23 cellular contexts compared by ENCODE assay signal in the genomic region with DNA sequence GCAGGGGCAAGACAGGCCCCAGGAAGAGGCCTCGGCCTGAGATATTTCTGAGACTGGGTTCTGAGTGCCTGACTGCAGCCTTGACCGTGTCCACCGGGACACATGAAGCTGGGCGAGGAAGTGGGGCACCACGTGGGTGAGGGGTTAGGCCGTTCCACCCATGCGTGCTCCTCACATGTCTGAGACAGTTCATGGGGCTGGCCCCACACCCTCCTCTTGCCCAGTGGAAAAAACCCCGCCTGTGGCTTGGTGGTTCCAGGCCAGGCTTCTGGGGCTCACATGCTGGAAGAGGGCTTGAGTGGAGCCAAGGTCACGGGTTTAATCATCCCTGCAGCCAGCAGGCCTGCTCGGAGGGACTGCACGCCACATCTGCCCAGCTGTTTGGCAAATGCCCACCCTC. TPM values are rescaled to one million over a fixed set of nuclear protein-coding genes. Genes with fewer than 3 reads are reported as not detected.
"Had no signal": no experiment of that assay in that cellular context is flagged by ENCODE, and none has a peak within 500 bp of the region (broad histone marks: within the 10 kb centered on the region; RNA-seq: fewer than 3 reads in every experiment).

No MANE protein-coding gene starts in this region.

- H2AFZ ChIP-seq: hepatocyte had no signal

- H3K79me2 ChIP-seq: hepatocyte had no signal

- H3K4me1 ChIP-seq: foreskin keratinocyte had no signal

- H3K4me2 ChIP-seq: hepatocyte had no signal

- ATAC-seq: activated T-cell treated with anti-CD3 and anti-CD28 coated beads, Interleukin-2, amount 50 U/mL, for 4 hours; foreskin keratinocyte; natural killer cell; WTC11 had no signal

- H3K27ac ChIP-seq: foreskin keratinocyte, hepatocyte, testis had no signal

- FAIRE-seq: bronchial epithelial cell, endometrium, small intestine had no signal

- H3K9me3 ChIP-seq: testis had no signal

- DNase-seq: activated CD4-positive, alpha-beta T cell treated with anti-CD3 and anti-CD28 coated beads, Interleukin-2, amount 50 U/mL, for 4 hours; activated CD8-positive, alpha-beta memory T cell treated with anti-CD3 and anti-CD28 coated beads, Interleukin-2, amount 50 U/mL, for 48 hours; activated naive CD4-positive, alpha-beta T cell; activated T-cell treated with anti-CD3 and anti-CD28 coated beads, Interleukin-2, amount 50 U/mL, for 4 hours; amniotic stem cell; cerebellar nuclear complex; cortex of kidney; foreskin keratinocyte; midbrain; natural killer cell; right cardiac atrium; small intestine; stimulated activated CD4-positive, alpha-beta T cell treated with anti-CD3 and anti-CD28 coated beads, Interleukin-15, amount 100 ng/mL, for 24 hours; stimulated activated naive CD4-positive, alpha-beta T cell; T1000; testis had no signal

- H3K4me3 ChIP-seq: hepatocyte, testis had no signal

- H3K27me3 ChIP-seq: hepatocyte, testis had no signal

RNA-seq across cellular contexts. Expression of a gene that starts 11.4 kb away (rescaled TPM):
- total RNA-seq: activated CD8-positive, alpha-beta memory T cell treated with anti-CD3 and anti-CD28 coated beads for 36 hours; activated T-helper 2 cell treated with anti-CD3 and anti-CD28 coated beads, Interferon-gamma antibody, Interleukin-2, Interleukin-4, amounts not matched to agents 10 μg/mL and 5 μg/mL and 100 μg/mL, durations not matched to agents 14 hours and 24 hours and 36 hours; foreskin keratinocyte; natural killer cell had no signal
- polyA plus RNA-seq: foreskin keratinocyte, immature natural killer cell had no signal
